ENCODE assay signal across 8 cellular contexts in genomic region chr10:101816375-101816773, GRCh38. TPM values are rescaled to one million over a fixed set of nuclear protein-coding genes. Genes with fewer than 3 reads are reported as not detected.
DNase-seq lines count a peak whose midpoint lies in the region; ATAC-seq and TF ChIP-seq lines count a peak whose summit lies in the region.

No MANE protein-coding gene starts in this region.

- H3K36me3 Mint-ChIP-seq in brain: peaks cover 34% of the 10 kb centered on the region

- intact Hi-C loops in heart left ventricle (cut with DNase I) (loop anchor here in 1 of 10 donors (5.0 kb wide), 1 partner anchor 34 kb away; the partner anchor contains the start of gene NPM3), left cardiac atrium (cut with DNase I) (no loop called here), vagina (cut with DNase I) (no loop called here)

- H3K9me3 Mint-ChIP-seq in brain: peaks cover 0 to 4% (median 0%) of the 10 kb centered on the region in 5 experiments

- H3K4me1 ChIP-seq in heart left ventricle (peaks cover 0 to 53% (median 38%) of the 10 kb centered on the region in 12 donors), mesodermal cell (ENCODE audit: control insufficient read depth, insufficient read depth, low read length, poor library complexity, severe bottlenecking) (peaks cover 21% of the 10 kb centered on the region), vagina (peaks cover 49% of the 10 kb centered on the region)

- peak overlapping the region; percentile 74 to 100 (median 98) for H3K27ac Mint-ChIP-seq in brain

- WGBS in heart left ventricle, 4 donors: 0 to 2% (median 1%) methylated on average over 5 of the region's 5 CpGs
- WGBS in mesodermal cell (ENCODE audit: insufficient coverage in 2 of 2), 2 experiments: 0% methylated on average over 2 of the region's 5 CpGs

- peak overlapping the region; percentile 95 to 97 (median 95) for H3K4me3 Mint-ChIP-seq in brain

- TF ChIP-seq CTCF in heart left ventricle (IDR thresholded peaks at IDR 0.05) (no peak), brain (conservative IDR thresholded peaks at IDR 0.05) (no peak), vagina (IDR thresholded peaks at IDR 0.05) (no peak)

- H3K27me3 ChIP-seq in heart left ventricle (no peaks in the 10 kb centered on the region), vagina (no peaks in the 10 kb centered on the region)

- no peak for ATAC-seq in heart left ventricle
- ATAC-seq in left cardiac atrium: no peak
- ATAC-seq in HG02840 (IDR thresholded peaks at IDR 0.05; ENCODE audit: low FRiP score, unreplicated experiment): no peak

- H3K27ac ChIP-seq in heart left ventricle (peak overlapping the region in 10 of 12 donors; percentile 16 to 99 (median 94)), mesodermal cell (ENCODE audit: low read depth, low read length, severe bottlenecking) (no peak overlapping the region), vagina (peak overlapping the region; percentile 34)

- no peaks in the 10 kb centered on the region for H3K9me3 ChIP-seq in heart left ventricle
- no peaks in the 10 kb centered on the region for H3K9me3 ChIP-seq in mesodermal cell (ENCODE audit: control insufficient read depth, low read length)
- no peaks in the 10 kb centered on the region for H3K9me3 ChIP-seq in vagina

- no peak for DNase-seq in heart left ventricle
- no peak for DNase-seq in left cardiac atrium
- DNase-seq in vagina (ENCODE audit: extremely low spot score in 2 of 2): no peak
- DNase-seq in SK-N-DZ (ENCODE audit: low spot score): no peak
- no peak for DNase-seq in epidermal melanocyte (ENCODE audit: insufficient read length, low spot score)

- TF ChIP-seq POLR2A in heart left ventricle (IDR thresholded peaks at IDR 0.05) (no peak), vagina (IDR thresholded peaks at IDR 0.05) (no peak)

- H3K36me3 ChIP-seq in heart left ventricle (peaks cover 0 to 22% (median 20%) of the 10 kb centered on the region in 9 donors), mesodermal cell (ENCODE audit: control insufficient read depth, insufficient read depth, low read length) (peaks cover 20% of the 10 kb centered on the region), vagina (peaks cover 0 to 6% of the 10 kb centered on the region in 2 donors)

- peak overlapping the region; percentile 70 to 100 (median 96) for H3K4me3 ChIP-seq in heart left ventricle
- peak overlapping the region; percentile 96 for H3K4me3 ChIP-seq in mesodermal cell (ENCODE audit: extremely low read depth, insufficient read depth, low read length, poor library complexity, severe bottlenecking)
- H3K4me3 ChIP-seq in vagina: peak overlapping the region; percentile 73 to 99

- peaks cover 63% of the 10 kb centered on the region for H3K4me1 Mint-ChIP-seq in brain

- peaks cover 27% of the 10 kb centered on the region for H3K27me3 Mint-ChIP-seq in brain

RNA-seq across cellular contexts. Expression of gene OGA, which starts 1.9 kb away (rescaled TPM):
- 100 to 1,000 TPM in 4 of 9 donors, 10 to 100 TPM in 5; 53.8 to 164 (median 92.6) TPM for total RNA-seq in heart left ventricle
- polyA plus RNA-seq in heart left ventricle: 10 to 100 TPM; 42.1 to 42.4 TPM
- 10 to 100 TPM; 70.4 to 71.4 TPM for total RNA-seq in left cardiac atrium
- polyA plus RNA-seq in brain (ENCODE audit: insufficient read depth, low read depth, low replicate concordance): 29.0 TPM
- 88.5 TPM for polyA plus RNA-seq in mesodermal cell (2013, experiment 1 of 2)
- 80.1 TPM for polyA plus RNA-seq in mesodermal cell (2013, experiment 2 of 2)
- total RNA-seq in vagina: 125 TPM
- polyA plus RNA-seq in SK-N-DZ (2014; cell fraction: cytosol; rRNA removed): 47.3 and 51.7 TPM in 2 replicates
- polyA plus RNA-seq in SK-N-DZ (2014; cell fraction: nucleus; rRNA removed): 142 and 189 TPM in 2 replicates

RNA-seq across cellular contexts. Expression of gene KCNIP2, which starts 27.2 kb away (rescaled TPM):
- 100 to 1,000 TPM in 7 of 9 donors, 10 to 100 TPM in 2; 85.1 to 862 (median 174) TPM for total RNA-seq in heart left ventricle
- 100 to 1,000 TPM; 214 to 262 TPM for polyA plus RNA-seq in heart left ventricle
- total RNA-seq in left cardiac atrium: 100 to 1,000 TPM; 335 to 369 TPM
- polyA plus RNA-seq in brain (ENCODE audit: insufficient read depth, low read depth, low replicate concordance): 14.2 TPM
- 2.9 TPM for polyA plus RNA-seq in mesodermal cell (2013, experiment 1 of 2)
- 2.3 TPM for polyA plus RNA-seq in mesodermal cell (2013, experiment 2 of 2)
- 5.9 TPM for total RNA-seq in vagina
- polyA plus RNA-seq in SK-N-DZ (2014; cell fraction: cytosol; rRNA removed): 1.4 and 2.2 TPM in 2 replicates
- 12.4 TPM in 2 replicates for polyA plus RNA-seq in SK-N-DZ (2014; cell fraction: nucleus; rRNA removed)

RNA-seq across cellular contexts. Expression of gene NPM3, which starts 33.1 kb away (rescaled TPM):
- total RNA-seq in heart left ventricle (10 to 100 TPM in 4 of 9 donors, 1 to 10 TPM in 5; 5.9 to 23.1 (median 8.3) TPM), left cardiac atrium (10 to 100 TPM; 15.2 to 18.8 TPM), vagina (39.5 TPM)
- polyA plus RNA-seq in heart left ventricle (10 to 100 TPM; 11.0 to 24.9 TPM), brain (ENCODE audit: insufficient read depth, low read depth, low replicate concordance) (25.6 TPM)
- 65.8 TPM for polyA plus RNA-seq in mesodermal cell (2013, experiment 1 of 2)
- polyA plus RNA-seq in mesodermal cell (2013, experiment 2 of 2): 59.4 TPM
- polyA plus RNA-seq in SK-N-DZ (2014; cell fraction: cytosol; rRNA removed): 166 and 203 TPM in 2 replicates
- 82.0 and 159 TPM in 2 replicates for polyA plus RNA-seq in SK-N-DZ (2014; cell fraction: nucleus; rRNA removed)

RNA-seq across cellular contexts. Expression of gene FGF8, which starts 40.5 kb away (rescaled TPM):
- total RNA-seq in heart left ventricle (not detected), left cardiac atrium (not detected), vagina (not detected)
- polyA plus RNA-seq in heart left ventricle (not detected), brain (ENCODE audit: insufficient read depth, low read depth, low replicate concordance) (not detected)
- 0.88 TPM for polyA plus RNA-seq in mesodermal cell (2013, experiment 1 of 2)
- polyA plus RNA-seq in mesodermal cell (2013, experiment 2 of 2): 0.56 TPM
- 0.36 TPM in 2 replicates for polyA plus RNA-seq in SK-N-DZ (2014; cell fraction: cytosol; rRNA removed)
- 3.3 TPM in 1 of 2 replicates, not detected in the other for polyA plus RNA-seq in SK-N-DZ (2014; cell fraction: nucleus; rRNA removed)

Comparison
In these comparisons a context has a peak if more than half of its experiments do, and no peak if none do; other contexts are left out.
1. RNA of gene KCNIP2, which starts 27.2 kb away (total RNA-seq): 335 to 369 TPM in left cardiac atrium and 85.1 to 862 TPM in heart left ventricle; 5.9 TPM in vagina (single experiment); every median in the first group is over 10 times any median in the second.
2. Peak in every context shown above with its lines, with median percentiles within 50 percentile points of each other: H3K4me3 ChIP-seq.